ENCODE assay signal across 8 cellular contexts in the genomic region with DNA sequence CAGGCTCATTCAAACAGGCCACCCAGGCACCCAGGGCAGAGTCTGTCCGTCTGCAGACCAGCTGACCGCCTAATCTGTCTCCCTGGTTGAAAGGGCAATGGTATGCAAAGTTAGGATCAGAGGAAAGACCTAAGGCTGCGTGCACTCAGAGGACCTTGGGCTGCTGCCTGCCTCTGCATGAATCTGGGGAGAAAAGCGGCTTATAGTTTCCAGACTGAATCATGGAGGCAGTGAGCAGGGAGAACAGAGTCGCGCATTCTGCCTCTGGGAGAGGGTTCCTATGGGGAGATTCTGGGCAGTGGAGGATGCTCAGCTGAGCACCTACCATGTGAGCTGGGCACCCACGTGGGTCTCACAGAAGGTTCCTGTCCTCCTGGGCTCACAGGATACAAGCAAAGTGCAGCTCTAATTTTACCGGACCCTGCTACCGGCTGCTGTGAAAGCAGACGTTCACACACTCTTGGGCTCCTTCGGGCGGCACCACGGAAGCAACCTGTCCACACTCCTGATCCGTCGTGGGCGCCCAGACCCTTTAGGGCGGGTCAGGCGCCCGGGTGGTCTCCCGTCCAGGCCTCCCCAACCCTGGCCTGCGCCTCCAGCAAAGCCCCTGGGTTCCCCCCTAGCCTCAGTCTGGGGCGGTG. TPM values are rescaled to one million over a fixed set of nuclear protein-coding genes. Genes with fewer than 3 reads are reported as not detected.
A peak's percentile ranks its signal among the peaks of the same experiment; 100 is the strongest.
DNase-seq lines count a peak whose midpoint lies in the region; ATAC-seq and TF ChIP-seq lines count a peak whose summit lies in the region.

No MANE protein-coding gene starts in this region.

- ATAC-seq in GM21447 (IDR thresholded peaks at IDR 0.05; ENCODE audit: unreplicated experiment) = peak; percentile 36
- peak; percentile 9 for ATAC-seq in activated CD8-positive, alpha-beta memory T cell treated with anti-CD3 and anti-CD28 coated beads, Interleukin-2, amount 10 ng/mL, durations not matched to agents 7 days and 5 days

- no peaks in the 10 kb centered on the region for H3K9me3 Mint-ChIP-seq in activated CD8-positive, alpha-beta memory T cell treated with anti-CD3 and anti-CD28 coated beads, Interleukin-2, amount 10 ng/mL, durations not matched to agents 7 days and 5 days (ENCODE audit: low read depth)

- peaks cover 4% of the 10 kb centered on the region for H3K36me3 ChIP-seq in ES-I3 (ENCODE audit: insufficient read depth, low read length)
- peaks cover 5% of the 10 kb centered on the region; the same call in 1 of the 2 replicates for H3K36me3 ChIP-seq in HUES6 (ENCODE audit: control insufficient read depth, insufficient read depth, low read length)
- no peaks in the 10 kb centered on the region for H3K36me3 ChIP-seq in neutrophil

- peaks cover 8% of the 10 kb centered on the region; the same call in 1 of the 2 replicates for H3K27me3 ChIP-seq in HUES6 (ENCODE audit: control insufficient read depth, insufficient read depth, low read length)
- H3K27me3 ChIP-seq in neutrophil = peaks cover 21% of the 10 kb centered on the region

- H3K27ac ChIP-seq in HUES6 (ENCODE audit: low read depth, low read length) = no peak overlapping the region
- no peak overlapping the region for H3K27ac ChIP-seq in neutrophil

- peaks cover 2% of the 10 kb centered on the region for H3K27me3 Mint-ChIP-seq in activated CD8-positive, alpha-beta memory T cell treated with anti-CD3 and anti-CD28 coated beads, Interleukin-2, amount 10 ng/mL, durations not matched to agents 7 days and 5 days

- H3K36me3 Mint-ChIP-seq in activated CD8-positive, alpha-beta memory T cell treated with anti-CD3 and anti-CD28 coated beads, Interleukin-2, amount 10 ng/mL, durations not matched to agents 7 days and 5 days = no peaks in the 10 kb centered on the region

- H3K27ac Mint-ChIP-seq in activated CD8-positive, alpha-beta memory T cell treated with anti-CD3 and anti-CD28 coated beads, Interleukin-2, amount 10 ng/mL, durations not matched to agents 7 days and 5 days = peak overlapping the region; percentile 52

- CTCF ChIA-PET in activated CD8-positive, alpha-beta memory T cell treated with anti-CD3 and anti-CD28 coated beads, Interleukin-2, amount 10 ng/mL, durations not matched to agents 7 days and 5 days (lab: Charles Lee) = interaction anchor here (1.2 kb wide), 1 partner anchor 88 kb away, joined by 3 read pairs; no protein-coding TSS in a partner anchor

- DNase-seq in activated CD8-positive, alpha-beta memory T cell treated with anti-CD3 and anti-CD28 coated beads, Interleukin-2, amount 10 ng/mL, durations not matched to agents 7 days and 5 days = peak; percentile 51
- DNase-seq in foreskin fibroblast (peak in 1 of 2 donors; percentile 56), NCI-H1930 (lab: John Stamatoyannopoulos, UW) (no peak), MV-4-11 (lab: John Stamatoyannopoulos, UW) (no peak)

- H3K4me3 ChIP-seq in HUES6 (ENCODE audit: low read depth, low read length) (peak overlapping the region; percentile 96), foreskin fibroblast (ENCODE audit: low read depth in 1 of 2, low read length in 2 of 2) (peak overlapping the region; percentile 60 to 66), neutrophil (ENCODE audit: low read depth in 1 of 2, low read length in 1 of 2) (peak overlapping the region; percentile 82 to 96)

- H3K4me1 ChIP-seq in ES-I3 (ENCODE audit: insufficient read depth, low read length) = peaks cover 7% of the 10 kb centered on the region; the same call in 1 of the 2 replicates
- peaks cover 17% of the 10 kb centered on the region for H3K4me1 ChIP-seq in HUES6 (ENCODE audit: control insufficient read depth, insufficient read depth, low read length)
- H3K4me1 ChIP-seq in neutrophil (ENCODE audit: control insufficient read depth in 1 of 2, insufficient read depth in 1 of 2, low read depth in 1 of 2, low read length in 1 of 2) = peaks cover 14 to 22% of the 10 kb centered on the region in 2 experiments

- H3K9me3 ChIP-seq in ES-I3 (ENCODE audit: control insufficient read depth, insufficient read depth, low read length) (no peaks in the 10 kb centered on the region), HUES6 (ENCODE audit: control insufficient read depth, insufficient read depth, low read depth, low read length) (no peaks in the 10 kb centered on the region), neutrophil (no peaks in the 10 kb centered on the region)

- peaks cover 27% of the 10 kb centered on the region for H3K4me1 Mint-ChIP-seq in activated CD8-positive, alpha-beta memory T cell treated with anti-CD3 and anti-CD28 coated beads, Interleukin-2, amount 10 ng/mL, durations not matched to agents 7 days and 5 days

- peak overlapping the region; percentile 70 for H3K4me3 Mint-ChIP-seq in activated CD8-positive, alpha-beta memory T cell treated with anti-CD3 and anti-CD28 coated beads, Interleukin-2, amount 10 ng/mL, durations not matched to agents 7 days and 5 days

- H3K9ac ChIP-seq in ES-I3 (ENCODE audit: low read depth, low read length) (peak overlapping the region; percentile 82), HUES6 (ENCODE audit: low read length) (peak overlapping the region; percentile 80)

- TF ChIP-seq CTCF in foreskin fibroblast (IDR thresholded peaks at IDR 0.05; ENCODE audit: low read depth, low read length) (no peak), neutrophil (IDR thresholded peaks at IDR 0.05) (no peak)

RNA-seq across cellular contexts. Expression of a gene that starts 0.8 kb away (rescaled TPM):
- total RNA-seq in activated CD8-positive, alpha-beta memory T cell treated with anti-CD3 and anti-CD28 coated beads, Interleukin-2, amount 10 ng/mL, durations not matched to agents 7 days and 5 days = 10 to 100 TPM; 12.6 to 17.2 TPM

RNA-seq across cellular contexts. Expression of a gene that starts 51.6 kb away (rescaled TPM):
- total RNA-seq in activated CD8-positive, alpha-beta memory T cell treated with anti-CD3 and anti-CD28 coated beads, Interleukin-2, amount 10 ng/mL, durations not matched to agents 7 days and 5 days = 1,000 to 10,000 TPM; 1,159 to 1,188 TPM
